In the genomic region with DNA sequence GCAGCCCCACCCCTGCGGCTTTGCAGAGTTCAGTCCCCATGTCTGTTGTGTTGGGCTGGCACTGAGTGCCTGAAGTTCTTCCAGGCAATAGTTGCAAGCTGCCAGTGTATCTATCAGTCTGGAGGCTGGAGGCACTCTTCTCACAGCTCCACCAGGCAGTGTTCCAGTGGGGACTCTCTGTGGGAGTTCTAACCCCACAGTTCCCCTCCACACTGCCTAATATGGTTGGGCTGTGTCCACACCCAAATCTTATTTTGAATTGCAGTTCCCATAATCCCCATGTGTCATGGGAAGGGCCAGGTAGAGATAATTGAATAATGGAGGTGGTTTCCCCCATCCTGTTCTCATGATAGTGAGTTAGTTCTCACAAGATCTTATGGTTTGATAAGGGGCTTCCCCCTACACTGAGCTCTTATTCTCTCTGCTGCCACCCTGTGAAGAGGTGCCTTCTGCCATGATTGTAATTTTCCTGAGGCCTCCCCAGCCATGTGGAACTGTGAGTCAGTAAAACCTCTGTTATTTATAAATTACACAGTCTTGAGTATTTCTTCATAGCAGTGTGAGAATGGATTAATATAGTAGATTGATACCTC, we compare ENCODE assay signal across 27 cellular contexts.
"Had no signal": no experiment of that assay in that cellular context is flagged by ENCODE, and none has a peak within 500 bp of the region (broad histone marks: within the 10 kb centered on the region; RNA-seq: fewer than 3 reads in every experiment).

No MANE protein-coding gene starts in this region.

- H3K4me3 Mint-ChIP-seq: activated CD4-positive, alpha-beta T cell treated with anti-CD3 and anti-CD28 coated beads, Interleukin-2, amount 10 ng/mL, durations not matched to agents 7 days and 5 days; activated T-helper 1 cell treated with anti-CD3 and anti-CD28 coated beads, Interleukin-12 subunit alpha, Interleukin-12 subunit beta, Interleukin-2, Interleukin-4 antibody, amounts not matched to agents 30 ng/mL and 10 ng/mL and 1 ng/mL, durations not matched to agents 14 hours and 24 hours and 36 hours; dendritic cell treated with granulocyte-macrophage colony-stimulating factor and Interleukin-4, amounts not matched to agents 40 ng/mL and 50 ng/mL, for 4 days; immature natural killer cell; naive thymus-derived CD4-positive, alpha-beta T cell; neural progenitor cell; T-helper 1 cell treated with Interleukin-12 subunit alpha and Interleukin-12 subunit beta and Interleukin-4 antibody, amounts not matched to agents 30 μg/mL and 1 μg/mL, for 36 hours; WTC11 had no signal

- H3K27ac Mint-ChIP-seq: activated CD4-positive, alpha-beta T cell treated with anti-CD3 and anti-CD28 coated beads, Interleukin-2, amount 10 ng/mL, durations not matched to agents 7 days and 5 days; activated T-helper 1 cell treated with anti-CD3 and anti-CD28 coated beads, Interleukin-12 subunit alpha, Interleukin-12 subunit beta, Interleukin-2, Interleukin-4 antibody, amounts not matched to agents 30 ng/mL and 10 ng/mL and 1 ng/mL, durations not matched to agents 14 hours and 24 hours and 36 hours; dendritic cell treated with granulocyte-macrophage colony-stimulating factor and Interleukin-4, amounts not matched to agents 40 ng/mL and 50 ng/mL, for 4 days; immature natural killer cell; naive thymus-derived CD4-positive, alpha-beta T cell; neural progenitor cell; T-helper 1 cell treated with Interleukin-12 subunit alpha and Interleukin-12 subunit beta and Interleukin-4 antibody, amounts not matched to agents 30 μg/mL and 1 μg/mL, for 36 hours; WTC11 had no signal

- DNase-seq: activated CD4-positive, alpha-beta T cell treated with anti-CD3 and anti-CD28 coated beads, Interleukin-2, amount 10 ng/mL, durations not matched to agents 7 days and 5 days; activated CD8-positive, alpha-beta memory T cell treated with anti-CD3 and anti-CD28 coated beads, Interleukin-2, amount 50 U/mL, for 48 hours; activated gamma-delta T cell treated with Interleukin-2 at 50 U/mL for 16 hours; adrenal gland; brain microvascular endothelial cell; caudate nucleus; effector CD4-positive, alpha-beta T cell; erythroblast; foreskin melanocyte; immature natural killer cell; left lung; naive thymus-derived CD4-positive, alpha-beta T cell; posterior cingulate gyrus; small intestine; T1000; testis; trophoblast cell; uterus had no signal

- H3K4me3 ChIP-seq: adrenal gland, ascending aorta, hepatocyte, left lung, lung, neural progenitor cell, testis, uterus had no signal

- H3K27me3 Mint-ChIP-seq: activated CD4-positive, alpha-beta T cell treated with anti-CD3 and anti-CD28 coated beads, Interleukin-2, amount 10 ng/mL, durations not matched to agents 7 days and 5 days had no signal

- ATAC-seq: left lung; naive thymus-derived CD4-positive, alpha-beta T cell; sciatic nerve; WTC11 had no signal

- H3K4me1 Mint-ChIP-seq: activated CD4-positive, alpha-beta T cell treated with anti-CD3 and anti-CD28 coated beads, Interleukin-2, amount 10 ng/mL, durations not matched to agents 7 days and 5 days; immature natural killer cell; neural progenitor cell; WTC11 had no signal
